Comparison of ENCODE assay signal across 8 cellular contexts in the genomic region with DNA sequence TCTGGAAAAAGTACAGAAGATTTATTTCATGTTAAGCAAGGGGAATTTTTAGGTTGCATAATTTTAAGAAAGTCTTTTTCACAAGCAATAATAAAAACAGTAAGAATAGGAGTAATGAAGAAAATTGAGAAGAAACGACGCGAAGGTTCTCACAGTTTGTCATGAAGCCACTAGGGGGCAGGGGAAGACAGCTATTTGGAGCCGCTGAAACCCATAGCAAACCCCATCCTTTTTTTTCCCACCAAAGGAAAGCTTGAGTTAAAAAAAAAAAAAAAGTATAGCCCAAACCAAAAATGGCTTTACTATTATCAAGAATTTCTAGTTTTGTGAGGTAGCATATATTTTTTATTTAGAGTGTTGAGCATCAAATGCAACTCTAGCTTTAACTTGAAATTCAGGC.
DNase-seq lines count a peak whose midpoint lies in the region; ATAC-seq, FAIRE-seq and TF ChIP-seq lines count a peak whose summit lies in the region.

No MANE protein-coding gene starts in this region.

- no peaks in the 10 kb centered on the region for H3K36me3 ChIP-seq in GM06990 (ENCODE audit: control insufficient read depth, insufficient read depth, low read length)

- H3K27me3 ChIP-seq in GM06990 (replicated peaks; ENCODE audit: control insufficient read depth, insufficient read depth, low read length) = no peaks in the 10 kb centered on the region

- FAIRE-seq in A204.1 (lab: Jason Lieb, UNC) = peak; percentile 96

- TF ChIP-seq CTCF in GM06990 (IDR thresholded peaks at IDR 0.05; ENCODE audit: insufficient read depth, low read length, poor library complexity, severe bottlenecking) = peak; percentile 77

- H3K4me3 ChIP-seq in GM06990 (replicated peaks; ENCODE audit: low read depth, low read length) = no peak overlapping the region

- ATAC-seq in left lobe of liver (peak; percentile 89), HG03039 (IDR thresholded peaks at IDR 0.05; ENCODE audit: unreplicated experiment) (no peak)

- no peak for DNase-seq in GM06990 (ENCODE audit: extremely low read depth, insufficient read length)
- peak; percentile 70 for DNase-seq in MV-4-11 (lab: John Stamatoyannopoulos, UW)
- peak; percentile 31 for DNase-seq in T follicular helper cell (ENCODE audit: low read depth)
- peak; percentile 50 for DNase-seq in central memory CD4-positive, alpha-beta T cell
- DNase-seq in left lobe of liver (ENCODE audit: low spot score) = no peak
- peak; percentile 27 for DNase-seq in stimulated activated CD8-positive, alpha-beta memory T cell treated with anti-CD3 and anti-CD28 coated beads, Interleukin-12 subunit alpha, Interleukin-12 subunit beta, amount 100 ng/mL, for 1 hour (ENCODE audit: low read depth)

Comparison
In these comparisons a context has a peak if more than half of its experiments do, and no peak if none do; other contexts are left out.
1. DNase-seq: peak in MV-4-11 (single experiment), T follicular helper cell (single experiment), central memory CD4-positive, alpha-beta T cell (single experiment) and stimulated activated CD8-positive, alpha-beta memory T cell treated with anti-CD3 and anti-CD28 coated beads, Interleukin-12 subunit alpha, Interleukin-12 subunit beta, amount 100 ng/mL, for 1 hour (single experiment); none in GM06990 (single experiment) and left lobe of liver (single experiment).